In genomic region chr13:41960700-41961697, GRCh38 we compare ENCODE assay signal across 8 cellular contexts. TPM values are rescaled to one million over a fixed set of nuclear protein-coding genes. Genes with fewer than 3 reads are reported as not detected.
DNase-seq lines count a peak whose midpoint lies in the region; ATAC-seq and TF ChIP-seq lines count a peak whose summit lies in the region.

TSS of gene VWA8 (minus strand) at chr13:41961109. CDS start at chr13:41961015, 94 bp downstream.

- H3K27me3 ChIP-seq in RWPE2 (ENCODE audit: insufficient read depth, poor library complexity, severe bottlenecking): no peaks in the 10 kb centered on the region

- H3K4me3 ChIP-seq in RWPE2 (ENCODE audit: severe bottlenecking): peak within 1 kb of the TSS; percentile 67

- TF ChIP-seq CTCF in RWPE2 (IDR thresholded peaks at IDR 0.05; ENCODE audit: poor library complexity, severe bottlenecking): no peak
- no peak for TF ChIP-seq CTCF in nephron (IDR thresholded peaks at IDR 0.05; ENCODE audit: unreplicated experiment in 3 of 3)

- H3K4me3 Mint-ChIP-seq in IgD-negative memory B cell (peak within 1 kb of the TSS; percentile 86 to 97 (median 92)), nephron (peak within 1 kb of the TSS; percentile 94 to 97 (median 95))
- H3K4me3 Mint-ChIP-seq in stimulated activated naive CD8-positive, alpha-beta T cell treated with anti-CD3 and anti-CD28 coated beads, Interleukin-15, Interleukin-2, amounts not matched to agents 100 ng/mL and 50 ng/mL, for 24 hours: peak within 1 kb of the TSS; percentile 93

- H3K36me3 ChIP-seq in RWPE2 (ENCODE audit: low read depth): no peaks in the 10 kb centered on the region

- peaks cover 24% of the 10 kb centered on the region for H3K4me1 ChIP-seq in RWPE2 (ENCODE audit: insufficient read depth, poor library complexity, severe bottlenecking)

- H3K9me3 Mint-ChIP-seq in IgD-negative memory B cell (no peaks in the 10 kb centered on the region), nephron (no peaks in the 10 kb centered on the region)
- H3K9me3 Mint-ChIP-seq in stimulated activated naive CD8-positive, alpha-beta T cell treated with anti-CD3 and anti-CD28 coated beads, Interleukin-15, Interleukin-2, amounts not matched to agents 100 ng/mL and 50 ng/mL, for 24 hours: no peaks in the 10 kb centered on the region

- no peaks in the 10 kb centered on the region for H3K36me3 Mint-ChIP-seq in IgD-negative memory B cell
- H3K36me3 Mint-ChIP-seq in nephron (ENCODE audit: low read depth): no peaks in the 10 kb centered on the region
- H3K36me3 Mint-ChIP-seq in stimulated activated naive CD8-positive, alpha-beta T cell treated with anti-CD3 and anti-CD28 coated beads, Interleukin-15, Interleukin-2, amounts not matched to agents 100 ng/mL and 50 ng/mL, for 24 hours (ENCODE audit: low read depth): peaks cover 4% of the 10 kb centered on the region

- H3K27me3 Mint-ChIP-seq in IgD-negative memory B cell: peaks cover 7% of the 10 kb centered on the region
- no peaks in the 10 kb centered on the region for H3K27me3 Mint-ChIP-seq in nephron (ENCODE audit: low read depth)
- H3K27me3 Mint-ChIP-seq in stimulated activated naive CD8-positive, alpha-beta T cell treated with anti-CD3 and anti-CD28 coated beads, Interleukin-15, Interleukin-2, amounts not matched to agents 100 ng/mL and 50 ng/mL, for 24 hours: peaks cover 2% of the 10 kb centered on the region

- H3K9me3 ChIP-seq in RWPE2 (ENCODE audit: severe bottlenecking): no peaks in the 10 kb centered on the region

- H3K27ac ChIP-seq in RWPE2 (ENCODE audit: poor library complexity, severe bottlenecking): peak within 1 kb of the TSS; percentile 70

- peak; percentile 76 for DNase-seq in DMS153 treated with DMSO at 0.1 percent for 48 hours (lab: John Stamatoyannopoulos, UW; ENCODE audit: unreplicated experiment)
- peak; percentile 76 for DNase-seq in RWPE2 (ENCODE audit: low spot score)
- peak; percentile 79 for DNase-seq in activated T-helper 9 cell treated with anti-CD3 and anti-CD28 coated beads, Interleukin-2, amount 50 U/mL, for 16 hours (ENCODE audit: low read depth)
- peak; percentile 57 for DNase-seq in fibroblast of the conjunctiva (ENCODE audit: low read depth)

- H3K27ac Mint-ChIP-seq in IgD-negative memory B cell (peak within 1 kb of the TSS; percentile 61 to 96 (median 83)), nephron (peak within 1 kb of the TSS; percentile 92 to 99 (median 99))
- H3K27ac Mint-ChIP-seq in stimulated activated naive CD8-positive, alpha-beta T cell treated with anti-CD3 and anti-CD28 coated beads, Interleukin-15, Interleukin-2, amounts not matched to agents 100 ng/mL and 50 ng/mL, for 24 hours: peak within 1 kb of the TSS; percentile 97

- peak; percentile 85 for ATAC-seq in GM21526 (IDR thresholded peaks at IDR 0.05; ENCODE audit: low FRiP score, unreplicated experiment)
- ATAC-seq in RWPE2 (ENCODE audit: low read depth): peak; percentile 87

- H3K4me1 Mint-ChIP-seq in IgD-negative memory B cell (peaks cover 14 to 27% (median 24%) of the 10 kb centered on the region in 3 donors), nephron (peaks cover 20% of the 10 kb centered on the region)
- peaks cover 60% of the 10 kb centered on the region for H3K4me1 Mint-ChIP-seq in stimulated activated naive CD8-positive, alpha-beta T cell treated with anti-CD3 and anti-CD28 coated beads, Interleukin-15, Interleukin-2, amounts not matched to agents 100 ng/mL and 50 ng/mL, for 24 hours (ENCODE audit: low read depth)

RNA-seq across cellular contexts. Expression of gene VWA8, which starts in this region (rescaled TPM):
- polyA plus RNA-seq in IgD-negative memory B cell: 3.7 TPM

Comparison
In these comparisons a context has a peak if more than half of its experiments do, and no peak if none do; other contexts are left out.
1. Peak in every context shown above with its lines: DNase-seq, ATAC-seq, H3K4me3 ChIP-seq and H3K27ac ChIP-seq.